11 cellular contexts compared by ENCODE assay signal in genomic region chr18:25289040-25289631, GRCh38.
A peak's percentile ranks its signal among the peaks of the same experiment; 100 is the strongest.
DNase-seq lines count a peak whose midpoint lies in the region; ATAC-seq and TF ChIP-seq lines count a peak whose summit lies in the region.
"Had no signal": no experiment of that assay in that cellular context is flagged by ENCODE, and none has a peak within 500 bp of the region (broad histone marks: within the 10 kb centered on the region; RNA-seq: fewer than 3 reads in every experiment).

No MANE protein-coding gene starts in this region.

- POLR2A ChIA-PET in BJ (lab: Charles Lee) = interaction anchor here (0.7 kb wide), 1 partner anchor 915 kb away, joined by 5 read pairs; no protein-coding TSS in a partner anchor
- POLR2A ChIA-PET in activated CD4-positive, alpha-beta memory T cell treated with anti-CD3 and anti-CD28 coated beads, Interleukin-2, amount 10 ng/mL, durations not matched to agents 7 days and 5 days (lab: Charles Lee) = no interaction called here

- peak; percentile 65 for ATAC-seq in omental fat pad (ENCODE audit: low FRiP score)
- no peak for ATAC-seq in HG03521 (IDR thresholded peaks at IDR 0.05; ENCODE audit: unreplicated experiment)
- ATAC-seq in HG02885 (IDR thresholded peaks at IDR 0.05; ENCODE audit: poor library complexity, unreplicated experiment) = no peak
- ATAC-seq: activated CD4-positive, alpha-beta T cell treated with anti-CD3 and anti-CD28 coated beads for 36 hours; HCT116 had no signal

- H3K27ac Mint-ChIP-seq in activated CD4-positive, alpha-beta memory T cell treated with anti-CD3 and anti-CD28 coated beads, Interleukin-2, amount 10 ng/mL, durations not matched to agents 7 days and 5 days = no peak overlapping the region
- H3K27ac Mint-ChIP-seq: activated CD4-positive, alpha-beta T cell treated with anti-CD3 and anti-CD28 coated beads for 36 hours had no signal

- H3K4me3 ChIP-seq in BJ (ENCODE audit: low read depth, low read length) (no peak overlapping the region), epithelial cell of proximal tubule (ENCODE audit: low read depth, low read length) (no peak overlapping the region)

- H3K36me3 ChIP-seq in BJ (ENCODE audit: control insufficient read depth, insufficient read depth, low read length) = no peaks in the 10 kb centered on the region

- no peaks in the 10 kb centered on the region for H3K36me3 Mint-ChIP-seq in activated CD4-positive, alpha-beta memory T cell treated with anti-CD3 and anti-CD28 coated beads, Interleukin-2, amount 10 ng/mL, durations not matched to agents 7 days and 5 days (ENCODE audit: low read depth)

- H3K27me3 ChIP-seq in BJ (ENCODE audit: control insufficient read depth, insufficient read depth, low read length) = no peaks in the 10 kb centered on the region

- H3K9me3 Mint-ChIP-seq in activated CD4-positive, alpha-beta memory T cell treated with anti-CD3 and anti-CD28 coated beads, Interleukin-2, amount 10 ng/mL, durations not matched to agents 7 days and 5 days = no peaks in the 10 kb centered on the region

- H3K4me1 Mint-ChIP-seq in activated CD4-positive, alpha-beta memory T cell treated with anti-CD3 and anti-CD28 coated beads, Interleukin-2, amount 10 ng/mL, durations not matched to agents 7 days and 5 days = no peaks in the 10 kb centered on the region
- H3K4me1 Mint-ChIP-seq: activated CD4-positive, alpha-beta T cell treated with anti-CD3 and anti-CD28 coated beads for 36 hours had no signal

- H3K27me3 Mint-ChIP-seq in activated CD4-positive, alpha-beta memory T cell treated with anti-CD3 and anti-CD28 coated beads, Interleukin-2, amount 10 ng/mL, durations not matched to agents 7 days and 5 days = no peaks in the 10 kb centered on the region

- TF ChIP-seq CTCF in BJ (IDR thresholded peaks at IDR 0.05; ENCODE audit: insufficient read depth, low read depth, low read length) (no peak), epithelial cell of proximal tubule (conservative IDR thresholded peaks at IDR 0.05; ENCODE audit: low read depth, low read length) (no peak), omental fat pad (IDR thresholded peaks at IDR 0.05) (no peak)

- DNase-seq in BJ (ENCODE audit: low read depth) (peak; percentile 97), NOMO-1 treated with dmso at 0.1 percent for 144 hours (lab: John Stamatoyannopoulos, UW; ENCODE audit: unreplicated experiment) (peak; percentile 81), epithelial cell of proximal tubule (ENCODE audit: low read depth) (peak; percentile 41), omental fat pad (ENCODE audit: low spot score) (no peak), COLO668 (lab: John Stamatoyannopoulos, UW; ENCODE audit: unreplicated experiment) (no peak)
- no peak for DNase-seq in activated CD4-positive, alpha-beta memory T cell treated with anti-CD3 and anti-CD28 coated beads, Interleukin-2, amount 10 ng/mL, durations not matched to agents 7 days and 5 days
- DNase-seq: activated CD4-positive, alpha-beta T cell treated with anti-CD3 and anti-CD28 coated beads for 36 hours; small intestine had no signal

- no peak overlapping the region for H3K4me3 Mint-ChIP-seq in activated CD4-positive, alpha-beta memory T cell treated with anti-CD3 and anti-CD28 coated beads, Interleukin-2, amount 10 ng/mL, durations not matched to agents 7 days and 5 days
- H3K4me3 Mint-ChIP-seq: activated CD4-positive, alpha-beta T cell treated with anti-CD3 and anti-CD28 coated beads for 36 hours had no signal

- CTCF ChIA-PET in BJ (lab: Yijun Ruan, JAX) = interaction anchor here (1.0 to 1.2 kb wide), 2 partner anchors 9 to 38 kb away, joined by 4 read pairs; no protein-coding TSS in a partner anchor
- CTCF ChIA-PET in activated CD4-positive, alpha-beta memory T cell treated with anti-CD3 and anti-CD28 coated beads, Interleukin-2, amount 10 ng/mL, durations not matched to agents 7 days and 5 days (lab: Charles Lee) = no interaction called here

Comparison
In these comparisons a context has a peak if more than half of its experiments do, and no peak if none do; other contexts are left out.
1. DNase-seq: peak in BJ (single experiment), NOMO-1 treated with dmso at 0.1 percent for 144 hours (single experiment) and epithelial cell of proximal tubule (single experiment); none in omental fat pad (single experiment), activated CD4-positive, alpha-beta memory T cell treated with anti-CD3 and anti-CD28 coated beads, Interleukin-2, amount 10 ng/mL, durations not matched to agents 7 days and 5 days (single experiment) and COLO668 (single experiment).